13 cellular contexts compared by ENCODE assay signal in genomic region chr20:62723351-62723750, GRCh38. TPM values are rescaled to one million over a fixed set of nuclear protein-coding genes. Genes with fewer than 3 reads are reported as not detected.
DNase-seq lines count a peak whose midpoint lies in the region; ATAC-seq and TF ChIP-seq lines count a peak whose summit lies in the region.
"Had no signal": no experiment of that assay in that cellular context is flagged by ENCODE, and none has a peak within 500 bp of the region (broad histone marks: within the 10 kb centered on the region; RNA-seq: fewer than 3 reads in every experiment).

No MANE protein-coding gene starts in this region.

- no peak for ATAC-seq in left ventricle myocardium superior

- H3K9me3 Mint-ChIP-seq in Calu3 (ENCODE audit: low read depth, unreplicated experiment) = peaks cover 12% of the 10 kb centered on the region

- H3K27me3 ChIP-seq in SJCRH30 (peaks cover 41% of the 10 kb centered on the region), stomach (peaks cover 0 to 62% (median 24%) of the 10 kb centered on the region in 3 donors)
- H3K27me3 ChIP-seq: cardiac muscle cell had no signal

- H3K36me3 ChIP-seq in SJCRH30 (no peaks in the 10 kb centered on the region), stomach (no peaks in the 10 kb centered on the region)
- H3K36me3 ChIP-seq: cardiac muscle cell had no signal

- no peak overlapping the region for H3K27ac ChIP-seq in SJCRH30
- peak overlapping the region in 1 of 5 donors; percentile 43 for H3K27ac ChIP-seq in stomach
- H3K27ac ChIP-seq: cardiac muscle cell, HL-60 had no signal

- no peaks in the 10 kb centered on the region for H3K36me3 Mint-ChIP-seq in Calu3 (ENCODE audit: insufficient read depth, unreplicated experiment)

- TF ChIP-seq POLR2A in stomach (IDR thresholded peaks at IDR 0.05) = no peak

- intact Hi-C loops in left ventricle myocardium superior (cut with micrococcal nuclease) = no loop called here
- intact Hi-C loops in stomach (cut with DNase I; ENCODE audit: low total_unique reads) = no loop called here
- intact Hi-C loops in Calu3 (cut with micrococcal nuclease; ENCODE audit: unreplicated experiment) = no loop called here

- DNase-seq in NCI-H1417 (lab: John Stamatoyannopoulos, UW) (peak in 2 of 3 experiments; percentile 63 to 80), NCI-H1417 treated with DMSO at 0.1 percent for 48 hours (lab: John Stamatoyannopoulos, UW) (no peak), SJCRH30 (peak; percentile 80 to 84), left ventricle myocardium superior (peak; percentile 33), stomach (peak; percentile 48), Calu3 (no peak), COLO829 (ENCODE audit: low spot score) (no peak)
- no peak for DNase-seq in activated CD4-positive, alpha-beta T cell treated with anti-CD3 and anti-CD28 coated beads, Interleukin-2, amount 50 U/mL, for 1 hour
- DNase-seq: 8988T, mammary epithelial cell, T-helper 9 cell had no signal

- no peak for TF ChIP-seq EP300 in stomach (IDR thresholded peaks at IDR 0.05)

- H3K4me3 ChIP-seq in SJCRH30 (no peak overlapping the region), stomach (no peak overlapping the region)
- H3K4me3 ChIP-seq: cardiac muscle cell had no signal

- no peak overlapping the region for H3K27ac Mint-ChIP-seq in Calu3 (ENCODE audit: unreplicated experiment)

- H3K9me3 ChIP-seq in SJCRH30 (replicated peaks) (peaks cover 5% of the 10 kb centered on the region), stomach (peaks cover 0 to 25% (median 9%) of the 10 kb centered on the region in 4 donors)

- TF ChIP-seq CTCF in stomach (IDR thresholded peaks at IDR 0.05) = no peak
- TF ChIP-seq CTCF in Calu3 (IDR thresholded peaks at IDR 0.05; ENCODE audit: unreplicated experiment) = no peak

- H3K4me1 Mint-ChIP-seq in Calu3 (ENCODE audit: low read depth, unreplicated experiment) = peaks cover 7% of the 10 kb centered on the region

- 15 to 30% (median 20%) methylated on average over 6 to 13 of the region's 13 CpGs for WGBS in stomach, 5 donors

- no peak overlapping the region for H3K4me3 Mint-ChIP-seq in Calu3 (ENCODE audit: low read depth, unreplicated experiment)

- no TSS peak for BruUV-seq in Calu3 (replicated peaks; lab: Mats Ljungman, UMichigan)

- peaks cover 13% of the 10 kb centered on the region for H3K4me1 ChIP-seq in SJCRH30
- peaks cover 0 to 15% (median 7%) of the 10 kb centered on the region in 4 donors for H3K4me1 ChIP-seq in stomach

- CTCF ChIA-PET in Calu3 (lab: Charles Lee) = interaction anchor here (0.5 to 1.3 kb wide), 4 partner anchors 12 to 85 kb away, joined by 3 to 4 read pairs (median 3); partner anchors contain the start of gene NTSR1

- peaks cover 99% of the 10 kb centered on the region for H3K27me3 Mint-ChIP-seq in Calu3 (ENCODE audit: unreplicated experiment)

RNA-seq across cellular contexts. Expression of gene NTSR1, which starts 14.7 kb away (rescaled TPM):
- total RNA-seq in SJCRH30 (2014; rRNA removed; shearing (Covaris generic)) = 0.02 TPM in 1 of 2 replicates, not detected in the other
- total RNA-seq in left ventricle myocardium superior = not detected
- 10 to 100 TPM in 1 of 5 donors, not detected in 4; 15.9 TPM for total RNA-seq in stomach
- polyA plus RNA-seq in stomach = under 1 TPM in 2 of 3 donors, not detected in 1; 0.06 to 0.28 TPM
- not detected in 2 replicates for total RNA-seq in Calu3 (2022)
- polyA plus RNA-seq: cardiac muscle cell had no signal

Comparison
In these comparisons a context has a peak if more than half of its experiments do, and no peak if none do; other contexts are left out.
1. DNase-seq: peak in NCI-H1417 (2 of 3), SJCRH30 (2 of 2), left ventricle myocardium superior (single experiment) and stomach (single experiment); none in NCI-H1417 treated with DMSO at 0.1 percent for 48 hours (single experiment), Calu3 (single experiment), COLO829 (single experiment) and activated CD4-positive, alpha-beta T cell treated with anti-CD3 and anti-CD28 coated beads, Interleukin-2, amount 50 U/mL, for 1 hour (single experiment).